ENCODE assay signal across 1 cellular context in the genomic region with DNA sequence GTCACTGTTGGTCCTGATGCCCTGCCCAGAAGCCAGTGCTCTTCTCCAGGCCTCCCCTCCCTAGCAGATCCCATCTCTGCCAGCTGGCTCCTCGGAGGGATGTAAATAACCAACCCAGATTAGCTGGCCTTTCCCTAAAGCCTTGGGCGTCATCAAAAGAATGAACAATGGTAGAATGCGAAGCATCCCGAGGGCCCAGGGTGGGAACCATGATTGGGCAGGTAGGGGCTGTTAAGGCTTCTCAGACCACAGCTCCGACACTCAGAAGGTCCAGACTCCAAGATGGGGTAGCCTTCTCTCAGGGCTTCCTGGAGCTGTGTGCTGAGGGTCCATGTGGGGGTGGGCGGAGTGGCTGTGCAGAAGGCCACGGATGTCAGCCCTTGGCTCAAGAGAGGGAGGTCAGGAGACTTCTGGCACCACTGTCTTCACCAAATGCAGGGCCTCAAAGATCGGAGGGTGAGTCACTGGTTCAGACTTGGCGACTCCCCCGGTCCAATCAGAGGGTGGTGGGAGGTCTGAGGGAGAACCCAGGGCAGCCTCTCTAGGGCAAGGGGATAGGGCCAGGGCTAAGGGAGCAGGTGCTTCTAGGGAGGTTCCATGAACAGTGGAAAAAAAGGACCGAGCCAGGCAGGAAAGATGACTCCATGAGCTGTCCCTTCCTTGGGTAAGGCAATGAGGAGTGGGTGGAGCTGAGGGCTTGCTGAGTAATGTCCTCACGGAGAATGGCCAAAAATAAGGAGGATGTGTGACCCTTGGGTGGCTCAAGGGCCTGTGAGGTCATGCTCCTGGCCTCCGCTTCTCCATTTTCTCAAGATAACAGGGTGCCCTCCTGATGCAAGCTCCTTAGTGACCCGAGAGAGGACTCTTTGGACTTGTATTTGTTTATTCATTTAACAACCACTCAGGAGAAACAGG.
TF ChIP-seq lines count a peak whose summit lies in the region.

No MANE protein-coding gene starts in this region.

TF ChIP-seq in K562, 482 proteins besides CTCF, POLR2A, EP300 and RAD21 (continued from another document and continues in another):
- TF ChIP-seq, protein P1, sequence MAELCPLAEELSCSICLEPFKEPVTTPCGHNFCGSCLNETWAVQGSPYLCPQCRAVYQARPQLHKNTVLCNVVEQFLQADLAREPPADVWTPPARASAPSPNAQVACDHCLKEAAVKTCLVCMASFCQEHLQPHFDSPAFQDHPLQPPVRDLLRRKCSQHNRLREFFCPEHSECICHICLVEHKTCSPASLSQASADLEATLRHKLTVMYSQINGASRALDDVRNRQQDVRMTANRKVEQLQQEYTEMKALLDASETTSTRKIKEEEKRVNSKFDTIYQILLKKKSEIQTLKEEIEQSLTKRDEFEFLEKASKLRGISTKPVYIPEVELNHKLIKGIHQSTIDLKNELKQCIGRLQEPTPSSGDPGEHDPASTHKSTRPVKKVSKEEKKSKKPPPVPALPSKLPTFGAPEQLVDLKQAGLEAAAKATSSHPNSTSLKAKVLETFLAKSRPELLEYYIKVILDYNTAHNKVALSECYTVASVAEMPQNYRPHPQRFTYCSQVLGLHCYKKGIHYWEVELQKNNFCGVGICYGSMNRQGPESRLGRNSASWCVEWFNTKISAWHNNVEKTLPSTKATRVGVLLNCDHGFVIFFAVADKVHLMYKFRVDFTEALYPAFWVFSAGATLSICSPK (IDR thresholded peaks at IDR 0.05; ENCODE audit: borderline replicate concordance) = no peak
- TF ChIP-seq ELF4 (CRISPR knock-in tag; IDR thresholded peaks at IDR 0.05) (peak; percentile 76; the same call in 1 of the 2 replicates), KDM2B (CRISPR knock-in tag; IDR thresholded peaks at IDR 0.05) (no peak), GTF2E2 (tag; IDR thresholded peaks at IDR 0.05) (peak; percentile 33; the same call in 1 of the 2 replicates), ZNF76 (CRISPR knock-in tag; IDR thresholded peaks at IDR 0.05; ENCODE audit: borderline replicate concordance) (0 out of 2 replicates have a peak, but pooled peaks have one; percentile 29), EGR1 (conservative IDR thresholded peaks at IDR 0.05) (peak; percentile 70), U2AF2 (optimal IDR thresholded peaks at IDR 0.05; ENCODE audit: low read depth, low read length) (no peak), ELF2 (CRISPR knock-in tag; IDR thresholded peaks at IDR 0.05) (0 out of 2 replicates have a peak, but pooled peaks have one; percentile 28), ASH1L (IDR thresholded peaks at IDR 0.05; ENCODE audit: borderline replicate concordance, low read depth, partially characterized antibody) (no peak), KLF13 (tag; IDR thresholded peaks at IDR 0.05; ENCODE audit: borderline replicate concordance, low read depth) (peak; percentile 23; the same call in 1 of the 2 replicates), ESRRA (IDR thresholded peaks at IDR 0.05; ENCODE audit: borderline replicate concordance, low read depth) (peak; percentile 94), NCOA1 (IDR thresholded peaks at IDR 0.05; ENCODE audit: low read depth) (peak; percentile 58; the same call in 1 of the 2 replicates), ZKSCAN3 (CRISPR knock-in tag; IDR thresholded peaks at IDR 0.05) (0 out of 2 replicates have a peak, but pooled peaks have one; percentile 9), CBX1 (IDR thresholded peaks at IDR 0.05; ENCODE audit: low read depth) (no peak), MAFG (tag; conservative IDR thresholded peaks at IDR 0.05) (peak; percentile 54; the same call in 1 of the 2 replicates), BMI1 (IDR thresholded peaks at IDR 0.05; ENCODE audit: low read length) (no peak), ERF (CRISPR knock-in tag; IDR thresholded peaks at IDR 0.05) (peak; percentile 34), TCF7L2 (IDR thresholded peaks at IDR 0.05; ENCODE audit: low read depth, low read length) (no peak), ZBTB17 (CRISPR knock-in tag; IDR thresholded peaks at IDR 0.05) (peak; percentile 57), CBX8 (IDR thresholded peaks at IDR 0.05; ENCODE audit: borderline replicate concordance, extremely low read depth, low read depth, low read length, poor library complexity, severe bottlenecking) (no peak), ZNF561 (CRISPR knock-in tag; conservative IDR thresholded peaks at IDR 0.05) (0 out of 2 replicates have a peak, but pooled peaks have one; percentile 23), E2F3 (CRISPR knock-in tag; IDR thresholded peaks at IDR 0.05) (peak; percentile 28), ZNF589 (CRISPR knock-in tag; IDR thresholded peaks at IDR 0.05; ENCODE audit: low read depth) (peak; percentile 97), POLR3A (IDR thresholded peaks at IDR 0.05; ENCODE audit: borderline replicate concordance, extremely low read depth, insufficient read depth, insufficient read length) (no peak), FOSL1 (tag; conservative IDR thresholded peaks at IDR 0.05) (peak; percentile 96), MEF2A (IDR thresholded peaks at IDR 0.05; ENCODE audit: control insufficient read depth, low read depth, low read length) (no peak), LEF1 (IDR thresholded peaks at IDR 0.05) (peak; percentile 73; the same call in 1 of the 2 replicates), MTA1 (IDR thresholded peaks at IDR 0.05; ENCODE audit: borderline replicate concordance) (no peak)
- TF ChIP-seq, protein P2, sequence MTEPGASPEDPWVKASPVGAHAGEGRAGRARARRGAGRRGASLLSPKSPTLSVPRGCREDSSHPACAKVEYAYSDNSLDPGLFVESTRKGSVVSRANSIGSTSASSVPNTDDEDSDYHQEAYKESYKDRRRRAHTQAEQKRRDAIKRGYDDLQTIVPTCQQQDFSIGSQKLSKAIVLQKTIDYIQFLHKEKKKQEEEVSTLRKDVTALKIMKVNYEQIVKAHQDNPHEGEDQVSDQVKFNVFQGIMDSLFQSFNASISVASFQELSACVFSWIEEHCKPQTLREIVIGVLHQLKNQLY (CRISPR knock-in tag; conservative IDR thresholded peaks at IDR 0.05) = no peak
- TF ChIP-seq, protein P3, sequence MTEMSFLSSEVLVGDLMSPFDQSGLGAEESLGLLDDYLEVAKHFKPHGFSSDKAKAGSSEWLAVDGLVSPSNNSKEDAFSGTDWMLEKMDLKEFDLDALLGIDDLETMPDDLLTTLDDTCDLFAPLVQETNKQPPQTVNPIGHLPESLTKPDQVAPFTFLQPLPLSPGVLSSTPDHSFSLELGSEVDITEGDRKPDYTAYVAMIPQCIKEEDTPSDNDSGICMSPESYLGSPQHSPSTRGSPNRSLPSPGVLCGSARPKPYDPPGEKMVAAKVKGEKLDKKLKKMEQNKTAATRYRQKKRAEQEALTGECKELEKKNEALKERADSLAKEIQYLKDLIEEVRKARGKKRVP (CRISPR knock-in tag; IDR thresholded peaks at IDR 0.05) = peak; percentile 88
- TF ChIP-seq, protein P4, sequence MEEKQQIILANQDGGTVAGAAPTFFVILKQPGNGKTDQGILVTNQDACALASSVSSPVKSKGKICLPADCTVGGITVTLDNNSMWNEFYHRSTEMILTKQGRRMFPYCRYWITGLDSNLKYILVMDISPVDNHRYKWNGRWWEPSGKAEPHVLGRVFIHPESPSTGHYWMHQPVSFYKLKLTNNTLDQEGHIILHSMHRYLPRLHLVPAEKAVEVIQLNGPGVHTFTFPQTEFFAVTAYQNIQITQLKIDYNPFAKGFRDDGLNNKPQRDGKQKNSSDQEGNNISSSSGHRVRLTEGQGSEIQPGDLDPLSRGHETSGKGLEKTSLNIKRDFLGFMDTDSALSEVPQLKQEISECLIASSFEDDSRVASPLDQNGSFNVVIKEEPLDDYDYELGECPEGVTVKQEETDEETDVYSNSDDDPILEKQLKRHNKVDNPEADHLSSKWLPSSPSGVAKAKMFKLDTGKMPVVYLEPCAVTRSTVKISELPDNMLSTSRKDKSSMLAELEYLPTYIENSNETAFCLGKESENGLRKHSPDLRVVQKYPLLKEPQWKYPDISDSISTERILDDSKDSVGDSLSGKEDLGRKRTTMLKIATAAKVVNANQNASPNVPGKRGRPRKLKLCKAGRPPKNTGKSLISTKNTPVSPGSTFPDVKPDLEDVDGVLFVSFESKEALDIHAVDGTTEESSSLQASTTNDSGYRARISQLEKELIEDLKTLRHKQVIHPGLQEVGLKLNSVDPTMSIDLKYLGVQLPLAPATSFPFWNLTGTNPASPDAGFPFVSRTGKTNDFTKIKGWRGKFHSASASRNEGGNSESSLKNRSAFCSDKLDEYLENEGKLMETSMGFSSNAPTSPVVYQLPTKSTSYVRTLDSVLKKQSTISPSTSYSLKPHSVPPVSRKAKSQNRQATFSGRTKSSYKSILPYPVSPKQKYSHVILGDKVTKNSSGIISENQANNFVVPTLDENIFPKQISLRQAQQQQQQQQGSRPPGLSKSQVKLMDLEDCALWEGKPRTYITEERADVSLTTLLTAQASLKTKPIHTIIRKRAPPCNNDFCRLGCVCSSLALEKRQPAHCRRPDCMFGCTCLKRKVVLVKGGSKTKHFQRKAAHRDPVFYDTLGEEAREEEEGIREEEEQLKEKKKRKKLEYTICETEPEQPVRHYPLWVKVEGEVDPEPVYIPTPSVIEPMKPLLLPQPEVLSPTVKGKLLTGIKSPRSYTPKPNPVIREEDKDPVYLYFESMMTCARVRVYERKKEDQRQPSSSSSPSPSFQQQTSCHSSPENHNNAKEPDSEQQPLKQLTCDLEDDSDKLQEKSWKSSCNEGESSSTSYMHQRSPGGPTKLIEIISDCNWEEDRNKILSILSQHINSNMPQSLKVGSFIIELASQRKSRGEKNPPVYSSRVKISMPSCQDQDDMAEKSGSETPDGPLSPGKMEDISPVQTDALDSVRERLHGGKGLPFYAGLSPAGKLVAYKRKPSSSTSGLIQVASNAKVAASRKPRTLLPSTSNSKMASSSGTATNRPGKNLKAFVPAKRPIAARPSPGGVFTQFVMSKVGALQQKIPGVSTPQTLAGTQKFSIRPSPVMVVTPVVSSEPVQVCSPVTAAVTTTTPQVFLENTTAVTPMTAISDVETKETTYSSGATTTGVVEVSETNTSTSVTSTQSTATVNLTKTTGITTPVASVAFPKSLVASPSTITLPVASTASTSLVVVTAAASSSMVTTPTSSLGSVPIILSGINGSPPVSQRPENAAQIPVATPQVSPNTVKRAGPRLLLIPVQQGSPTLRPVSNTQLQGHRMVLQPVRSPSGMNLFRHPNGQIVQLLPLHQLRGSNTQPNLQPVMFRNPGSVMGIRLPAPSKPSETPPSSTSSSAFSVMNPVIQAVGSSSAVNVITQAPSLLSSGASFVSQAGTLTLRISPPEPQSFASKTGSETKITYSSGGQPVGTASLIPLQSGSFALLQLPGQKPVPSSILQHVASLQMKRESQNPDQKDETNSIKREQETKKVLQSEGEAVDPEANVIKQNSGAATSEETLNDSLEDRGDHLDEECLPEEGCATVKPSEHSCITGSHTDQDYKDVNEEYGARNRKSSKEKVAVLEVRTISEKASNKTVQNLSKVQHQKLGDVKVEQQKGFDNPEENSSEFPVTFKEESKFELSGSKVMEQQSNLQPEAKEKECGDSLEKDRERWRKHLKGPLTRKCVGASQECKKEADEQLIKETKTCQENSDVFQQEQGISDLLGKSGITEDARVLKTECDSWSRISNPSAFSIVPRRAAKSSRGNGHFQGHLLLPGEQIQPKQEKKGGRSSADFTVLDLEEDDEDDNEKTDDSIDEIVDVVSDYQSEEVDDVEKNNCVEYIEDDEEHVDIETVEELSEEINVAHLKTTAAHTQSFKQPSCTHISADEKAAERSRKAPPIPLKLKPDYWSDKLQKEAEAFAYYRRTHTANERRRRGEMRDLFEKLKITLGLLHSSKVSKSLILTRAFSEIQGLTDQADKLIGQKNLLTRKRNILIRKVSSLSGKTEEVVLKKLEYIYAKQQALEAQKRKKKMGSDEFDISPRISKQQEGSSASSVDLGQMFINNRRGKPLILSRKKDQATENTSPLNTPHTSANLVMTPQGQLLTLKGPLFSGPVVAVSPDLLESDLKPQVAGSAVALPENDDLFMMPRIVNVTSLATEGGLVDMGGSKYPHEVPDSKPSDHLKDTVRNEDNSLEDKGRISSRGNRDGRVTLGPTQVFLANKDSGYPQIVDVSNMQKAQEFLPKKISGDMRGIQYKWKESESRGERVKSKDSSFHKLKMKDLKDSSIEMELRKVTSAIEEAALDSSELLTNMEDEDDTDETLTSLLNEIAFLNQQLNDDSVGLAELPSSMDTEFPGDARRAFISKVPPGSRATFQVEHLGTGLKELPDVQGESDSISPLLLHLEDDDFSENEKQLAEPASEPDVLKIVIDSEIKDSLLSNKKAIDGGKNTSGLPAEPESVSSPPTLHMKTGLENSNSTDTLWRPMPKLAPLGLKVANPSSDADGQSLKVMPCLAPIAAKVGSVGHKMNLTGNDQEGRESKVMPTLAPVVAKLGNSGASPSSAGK (IDR thresholded peaks at IDR 0.05) = peak; percentile 73
- TF ChIP-seq, protein P5, sequence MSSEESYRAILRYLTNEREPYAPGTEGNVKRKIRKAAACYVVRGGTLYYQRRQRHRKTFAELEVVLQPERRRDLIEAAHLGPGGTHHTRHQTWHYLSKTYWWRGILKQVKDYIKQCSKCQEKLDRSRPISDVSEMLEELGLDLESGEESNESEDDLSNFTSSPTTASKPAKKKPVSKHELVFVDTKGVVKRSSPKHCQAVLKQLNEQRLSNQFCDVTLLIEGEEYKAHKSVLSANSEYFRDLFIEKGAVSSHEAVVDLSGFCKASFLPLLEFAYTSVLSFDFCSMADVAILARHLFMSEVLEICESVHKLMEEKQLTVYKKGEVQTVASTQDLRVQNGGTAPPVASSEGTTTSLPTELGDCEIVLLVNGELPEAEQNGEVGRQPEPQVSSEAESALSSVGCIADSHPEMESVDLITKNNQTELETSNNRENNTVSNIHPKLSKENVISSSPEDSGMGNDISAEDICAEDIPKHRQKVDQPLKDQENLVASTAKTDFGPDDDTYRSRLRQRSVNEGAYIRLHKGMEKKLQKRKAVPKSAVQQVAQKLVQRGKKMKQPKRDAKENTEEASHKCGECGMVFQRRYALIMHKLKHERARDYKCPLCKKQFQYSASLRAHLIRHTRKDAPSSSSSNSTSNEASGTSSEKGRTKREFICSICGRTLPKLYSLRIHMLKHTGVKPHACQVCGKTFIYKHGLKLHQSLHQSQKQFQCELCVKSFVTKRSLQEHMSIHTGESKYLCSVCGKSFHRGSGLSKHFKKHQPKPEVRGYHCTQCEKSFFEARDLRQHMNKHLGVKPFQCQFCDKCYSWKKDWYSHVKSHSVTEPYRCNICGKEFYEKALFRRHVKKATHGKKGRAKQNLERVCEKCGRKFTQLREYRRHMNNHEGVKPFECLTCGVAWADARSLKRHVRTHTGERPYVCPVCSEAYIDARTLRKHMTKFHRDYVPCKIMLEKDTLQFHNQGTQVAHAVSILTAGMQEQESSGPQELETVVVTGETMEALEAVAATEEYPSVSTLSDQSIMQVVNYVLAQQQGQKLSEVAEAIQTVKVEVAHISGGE (CRISPR knock-in tag; IDR thresholded peaks at IDR 0.05) = peak in 1 of 3 experiments; percentile 79; a peak in 2 of 6 replicates
